23 cellular contexts compared by ENCODE assay signal in the genomic region with DNA sequence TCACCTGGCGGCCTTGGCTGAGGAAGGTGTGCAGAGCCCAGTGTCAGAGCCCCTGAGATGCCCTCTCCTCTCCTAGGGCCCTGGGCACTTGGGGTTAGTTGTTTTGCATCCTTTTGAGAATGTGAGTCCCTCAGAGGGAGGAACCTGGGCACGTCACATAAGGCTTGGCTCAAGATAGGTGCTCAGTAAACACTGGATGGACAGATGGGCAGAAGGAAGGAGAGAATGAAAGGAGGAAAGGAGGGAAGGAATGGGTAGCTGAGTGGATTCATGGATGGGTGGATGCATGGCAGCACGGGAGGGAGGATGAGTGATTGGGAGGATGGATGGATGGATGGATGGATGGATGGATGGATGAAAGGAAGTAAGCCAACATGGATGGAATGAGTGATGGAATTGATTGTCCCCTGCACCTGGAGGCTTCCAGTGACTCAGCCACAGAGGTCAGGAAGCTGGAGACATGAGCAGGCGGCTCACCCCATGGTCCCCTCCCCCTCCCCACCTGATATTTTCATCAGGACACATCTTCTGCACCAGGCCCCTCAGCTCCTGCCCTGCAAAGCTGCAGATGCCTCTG.
"Had no signal": no experiment of that assay in that cellular context is flagged by ENCODE, and none has a peak within 500 bp of the region (broad histone marks: within the 10 kb centered on the region; RNA-seq: fewer than 3 reads in every experiment).

No MANE protein-coding gene starts in this region.

- H3K4me3 ChIP-seq: adrenal gland, gastrocnemius medialis, heart left ventricle, right atrium auricular region, skin epidermis, suprapubic skin, transverse colon had no signal

- ATAC-seq: activated naive CD4-positive, alpha-beta T cell treated with anti-CD3 and anti-CD28 coated beads, Interleukin-2, amount 50 U/mL, for 72 hours; activated T-cell treated with anti-CD3 and anti-CD28 coated beads, Interleukin-2, amount 50 U/mL, for 72 hours; esophagus mucosa; gastrocnemius medialis; heart left ventricle; left ventricle myocardium superior; naive thymus-derived CD8-positive, alpha-beta T cell; T-cell had no signal

- H3K27ac Mint-ChIP-seq: activated naive CD4-positive, alpha-beta T cell treated with anti-CD3 and anti-CD28 coated beads, Interleukin-2, amount 50 U/mL, for 72 hours; activated T-cell treated with anti-CD3 and anti-CD28 coated beads, Interleukin-2, amount 50 U/mL, for 72 hours; memory B cell; stimulated activated naive CD8-positive, alpha-beta T cell treated with anti-CD3 and anti-CD28 coated beads, Interleukin-15, Interleukin-2, amounts not matched to agents 100 ng/mL and 50 ng/mL, for 24 hours; T-cell had no signal

- H3K36me3 ChIP-seq: adrenal gland, gastrocnemius medialis, heart left ventricle, right atrium auricular region, suprapubic skin, transverse colon had no signal

- H3K9me3 Mint-ChIP-seq: activated naive CD4-positive, alpha-beta T cell treated with anti-CD3 and anti-CD28 coated beads, Interleukin-2, amount 50 U/mL, for 72 hours; activated T-cell treated with anti-CD3 and anti-CD28 coated beads, Interleukin-2, amount 50 U/mL, for 72 hours; memory B cell; naive thymus-derived CD8-positive, alpha-beta T cell; stimulated activated naive CD8-positive, alpha-beta T cell treated with anti-CD3 and anti-CD28 coated beads, Interleukin-15, Interleukin-2, amounts not matched to agents 100 ng/mL and 50 ng/mL, for 24 hours; T-cell had no signal

- H3K9me3 ChIP-seq: adrenal gland, gastrocnemius medialis, heart left ventricle, right atrium auricular region, suprapubic skin, transverse colon had no signal

- H3K36me3 Mint-ChIP-seq: activated naive CD4-positive, alpha-beta T cell treated with anti-CD3 and anti-CD28 coated beads, Interleukin-2, amount 50 U/mL, for 72 hours; memory B cell; naive thymus-derived CD8-positive, alpha-beta T cell; T-cell had no signal

- H3K4me1 Mint-ChIP-seq: memory B cell had no signal

- H3K4me3 Mint-ChIP-seq: activated T-cell treated with anti-CD3 and anti-CD28 coated beads, Interleukin-2, amount 50 U/mL, for 72 hours; memory B cell; stimulated activated naive CD8-positive, alpha-beta T cell treated with anti-CD3 and anti-CD28 coated beads, Interleukin-15, Interleukin-2, amounts not matched to agents 100 ng/mL and 50 ng/mL, for 24 hours; T-cell had no signal

- H3K27ac ChIP-seq: adrenal gland, gastrocnemius medialis, right atrium auricular region, skin epidermis, suprapubic skin had no signal

- DNase-seq: activated CD4-positive, alpha-beta T cell treated with anti-CD3 and anti-CD28 coated beads for 1 hour; activated CD4-positive, alpha-beta T cell treated with anti-CD3 and anti-CD28 coated beads, Interleukin-2, amount 50 U/mL, for 4 hours; activated effector memory CD4-positive, alpha-beta T cell treated with anti-CD3 and anti-CD28 coated beads, Interleukin-2, amount 50 U/mL, for 16 hours; activated T-cell treated with anti-CD3 and anti-CD28 coated beads, Interleukin-2, amount 50 U/mL, for 72 hours; cerebellar nuclear complex; cortex of kidney; gastrocnemius medialis; left ventricle myocardium superior; naive thymus-derived CD8-positive, alpha-beta T cell; occipital lobe; stimulated activated CD4-positive, alpha-beta T cell treated with anti-CD3 and anti-CD28 coated beads, Interleukin-15, amount 100 ng/mL, for 24 hours; stimulated activated CD4-positive, alpha-beta T cell treated with anti-CD3 and anti-CD28 coated beads, Interleukin-2, amount 100 ng/mL, for 48 hours; T-cell; transverse colon had no signal

- H3K27me3 ChIP-seq: adrenal gland, gastrocnemius medialis, right atrium auricular region, suprapubic skin, transverse colon had no signal
